In the genomic region with DNA sequence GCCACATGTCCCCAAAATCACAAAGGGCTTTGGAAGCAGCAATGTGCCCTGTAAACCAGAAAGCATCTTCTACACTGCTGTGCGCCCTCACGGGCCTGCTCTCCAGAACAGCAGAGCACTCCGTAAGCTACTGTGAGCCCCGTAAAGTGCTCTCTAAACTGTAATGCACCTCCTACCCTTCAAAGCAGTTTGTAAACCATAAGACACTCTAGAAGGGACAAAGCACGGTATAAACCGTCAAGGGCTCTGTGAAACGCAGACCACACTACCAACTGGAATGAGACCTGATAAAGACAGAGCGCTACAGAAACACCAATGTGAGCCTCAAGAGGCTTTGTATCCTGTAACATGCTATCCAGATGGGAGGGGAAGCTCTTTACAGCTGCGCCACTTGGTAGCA, we compare ENCODE assay signal across 26 cellular contexts. TPM values are rescaled to one million over a fixed set of nuclear protein-coding genes. Genes with fewer than 3 reads are reported as not detected.
"Had no signal": no experiment of that assay in that cellular context is flagged by ENCODE, and none has a peak within 500 bp of the region (broad histone marks: within the 10 kb centered on the region; RNA-seq: fewer than 3 reads in every experiment).

No MANE protein-coding gene starts in this region.

- ATAC-seq: activated CD8-positive, alpha-beta T cell treated with anti-CD3 and anti-CD28 coated beads, Interleukin-2, amount 10 ng/mL, durations not matched to agents 7 days and 5 days; activated naive CD8-positive, alpha-beta T cell treated with anti-CD3 and anti-CD28 coated beads, Interleukin-2, amount 50 U/mL, for 24 hours; gastrocnemius medialis; left cardiac atrium; sciatic nerve; T-cell had no signal

- H3K27ac ChIP-seq: coronary artery, esophagus squamous epithelium, gastrocnemius medialis, thoracic aorta, upper lobe of left lung, VCaP had no signal

- H3K27ac Mint-ChIP-seq: activated CD4-positive, alpha-beta T cell treated with anti-CD3 and anti-CD28 coated beads, Interleukin-2, amount 10 ng/mL, durations not matched to agents 7 days and 5 days; activated CD8-positive, alpha-beta T cell treated with anti-CD3 and anti-CD28 coated beads, Interleukin-2, amount 10 ng/mL, durations not matched to agents 7 days and 5 days; activated naive CD4-positive, alpha-beta T cell treated with anti-CD3 and anti-CD28 coated beads for 36 hours; activated naive CD8-positive, alpha-beta T cell treated with anti-CD3 and anti-CD28 coated beads, Interleukin-2, amount 50 U/mL, for 24 hours; activated T-cell treated with anti-CD3 and anti-CD28 coated beads, Interleukin-2, amount 50 U/mL, for 72 hours; nephron; stimulated activated memory B cell treated with anti-CD40 and anti-IgM and Interleukin-4, amounts not matched to agents 10 μg/mL and 1 μg/mL and 100 μg/mL, for 72 hours; T-cell; T-helper 2 cell treated with Interferon-gamma antibody and Interleukin-4, amounts not matched to agents 5 μg/mL and 100 μg/mL, for 36 hours had no signal

- H3K4me3 ChIP-seq: coronary artery, esophagus squamous epithelium, gastrocnemius medialis, thoracic aorta, upper lobe of left lung had no signal

- H3K4me1 Mint-ChIP-seq: activated CD4-positive, alpha-beta T cell treated with anti-CD3 and anti-CD28 coated beads, Interleukin-2, amount 10 ng/mL, durations not matched to agents 7 days and 5 days; activated naive CD8-positive, alpha-beta T cell treated with anti-CD3 and anti-CD28 coated beads, Interleukin-2, amount 50 U/mL, for 24 hours; nephron; stimulated activated memory B cell treated with anti-CD40 and anti-IgM and Interleukin-4, amounts not matched to agents 10 μg/mL and 1 μg/mL and 100 μg/mL, for 72 hours; T-cell had no signal

- H3K9me3 Mint-ChIP-seq: activated CD4-positive, alpha-beta T cell treated with anti-CD3 and anti-CD28 coated beads, Interleukin-2, amount 10 ng/mL, durations not matched to agents 7 days and 5 days; activated naive CD4-positive, alpha-beta T cell treated with anti-CD3 and anti-CD28 coated beads for 36 hours; activated naive CD8-positive, alpha-beta T cell treated with anti-CD3 and anti-CD28 coated beads, Interleukin-2, amount 50 U/mL, for 24 hours; activated T-cell treated with anti-CD3 and anti-CD28 coated beads, Interleukin-2, amount 50 U/mL, for 72 hours; stimulated activated memory B cell treated with anti-CD40 and anti-IgM and Interleukin-4, amounts not matched to agents 10 μg/mL and 1 μg/mL and 100 μg/mL, for 72 hours; T-cell; T-helper 2 cell treated with Interferon-gamma antibody and Interleukin-4, amounts not matched to agents 5 μg/mL and 100 μg/mL, for 36 hours had no signal

- H3K27me3 Mint-ChIP-seq: activated CD4-positive, alpha-beta T cell treated with anti-CD3 and anti-CD28 coated beads, Interleukin-2, amount 10 ng/mL, durations not matched to agents 7 days and 5 days; activated naive CD8-positive, alpha-beta T cell treated with anti-CD3 and anti-CD28 coated beads, Interleukin-2, amount 50 U/mL, for 24 hours had no signal

- H3K36me3 Mint-ChIP-seq: stimulated activated memory B cell treated with anti-CD40 and anti-IgM and Interleukin-4, amounts not matched to agents 10 μg/mL and 1 μg/mL and 100 μg/mL, for 72 hours; T-cell had no signal

- H3K4me3 Mint-ChIP-seq: activated CD4-positive, alpha-beta T cell treated with anti-CD3 and anti-CD28 coated beads, Interleukin-2, amount 10 ng/mL, durations not matched to agents 7 days and 5 days; activated CD8-positive, alpha-beta T cell treated with anti-CD3 and anti-CD28 coated beads, Interleukin-2, amount 10 ng/mL, durations not matched to agents 7 days and 5 days; activated naive CD4-positive, alpha-beta T cell treated with anti-CD3 and anti-CD28 coated beads for 36 hours; activated naive CD8-positive, alpha-beta T cell treated with anti-CD3 and anti-CD28 coated beads, Interleukin-2, amount 50 U/mL, for 24 hours; activated T-cell treated with anti-CD3 and anti-CD28 coated beads, Interleukin-2, amount 50 U/mL, for 72 hours; nephron; stimulated activated memory B cell treated with anti-CD40 and anti-IgM and Interleukin-4, amounts not matched to agents 10 μg/mL and 1 μg/mL and 100 μg/mL, for 72 hours; T-cell; T-helper 2 cell treated with Interferon-gamma antibody and Interleukin-4, amounts not matched to agents 5 μg/mL and 100 μg/mL, for 36 hours had no signal

- H3K27me3 ChIP-seq: esophagus squamous epithelium, gastrocnemius medialis, upper lobe of left lung had no signal

- H3K9me3 ChIP-seq: esophagus squamous epithelium, gastrocnemius medialis, thoracic aorta, upper lobe of left lung had no signal

- H3K36me3 ChIP-seq: esophagus squamous epithelium, gastrocnemius medialis, thoracic aorta, upper lobe of left lung had no signal

- DNase-seq: activated CD4-positive, alpha-beta T cell treated with anti-CD3 and anti-CD28 coated beads, Interleukin-2, amount 10 ng/mL, durations not matched to agents 7 days and 5 days; activated CD4-positive, CD25-positive, alpha-beta regulatory T cell treated with anti-CD3 and anti-CD28 coated beads, Interleukin-2, amount 50 U/mL, for 72 hours; activated CD8-positive, alpha-beta T cell treated with anti-CD3 and anti-CD28 coated beads, Interleukin-2, amount 10 ng/mL, durations not matched to agents 7 days and 5 days; activated effector memory CD4-positive, alpha-beta T cell treated with Interleukin-2 at 50 U/mL for 16 hours; activated naive CD4-positive, alpha-beta T cell treated with anti-CD3 and anti-CD28 coated beads for 36 hours; activated naive CD8-positive, alpha-beta T cell treated with anti-CD3 and anti-CD28 coated beads, Interleukin-2, amount 50 U/mL, for 24 hours; activated T-cell treated with anti-CD3 and anti-CD28 coated beads, Interleukin-2, amount 50 U/mL, for 72 hours; cerebellar nuclear complex; esophagus squamous epithelium; gastrocnemius medialis; hypothalamus; left cardiac atrium; mesenchymal stem cell; occipital lobe; small intestine; stimulated activated CD4-positive, alpha-beta T cell treated with anti-CD3 and anti-CD28 coated beads, Interleukin-15, amount 100 ng/mL, for 24 hours; upper lobe of left lung had no signal

- H3K4me1 ChIP-seq: esophagus squamous epithelium, gastrocnemius medialis, upper lobe of left lung had no signal

RNA-seq across cellular contexts. Expression of gene FGD5, which starts 51.1 kb away (rescaled TPM):
- total RNA-seq: activated naive CD4-positive, alpha-beta T cell treated with anti-CD3 and anti-CD28 coated beads for 36 hours; activated T-cell treated with anti-CD3 and anti-CD28 coated beads, Interleukin-2, amount 50 U/mL, for 72 hours; myocyte had no signal
